ENCODE assay signal across 4 cellular contexts in genomic region chr20:33631910-33632309, GRCh38. TPM values are rescaled to one million over a fixed set of nuclear protein-coding genes. Genes with fewer than 3 reads are reported as not detected.
"Had no signal": no experiment of that assay in that cellular context is flagged by ENCODE, and none has a peak within 500 bp of the region (broad histone marks: within the 10 kb centered on the region; RNA-seq: fewer than 3 reads in every experiment).

No MANE protein-coding gene starts in this region.

RNA-seq across cellular contexts. Expression of gene C20orf144, which starts 30.2 kb away (rescaled TPM):
- total RNA-seq: GM23248, H4, H7 had no signal

RNA-seq across cellular contexts. Expression of gene ACTL10, which starts 34.8 kb away (rescaled TPM):
- total RNA-seq: H1, H4 had no signal
